ENCODE assay signal across 8 cellular contexts in the genomic region with DNA sequence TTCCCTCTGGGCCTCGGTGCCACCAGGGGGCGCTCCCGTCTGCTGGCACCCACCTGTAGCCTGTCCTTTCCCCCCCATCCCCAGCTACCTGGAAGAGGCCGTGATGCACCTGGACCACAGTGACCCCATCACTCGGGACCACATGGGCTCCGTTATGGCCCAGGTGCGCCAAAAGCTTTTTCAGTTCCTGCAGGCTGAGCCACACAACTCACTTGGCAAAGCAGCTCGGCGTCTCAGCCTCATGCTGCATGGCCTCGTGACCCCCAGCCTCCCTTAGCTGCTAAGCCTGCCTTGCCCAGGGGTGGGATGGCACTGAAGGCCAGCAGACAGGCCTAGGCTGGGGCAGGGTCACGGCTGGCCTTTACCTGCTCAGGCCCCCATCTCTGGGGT. TPM values are rescaled to one million over a fixed set of nuclear protein-coding genes. Genes with fewer than 3 reads are reported as not detected.
DNase-seq lines count a peak whose midpoint lies in the region; ATAC-seq and TF ChIP-seq lines count a peak whose summit lies in the region.

No MANE protein-coding gene starts in this region.

- POLR2A ChIA-PET in OCI-LY7 (lab: Charles Lee), result interaction anchor here (0.6 kb wide), 1 partner anchor 115 kb away, joined by 3 read pairs; no protein-coding TSS in a partner anchor

- CTCF ChIA-PET in OCI-LY7 (lab: Charles Lee; ENCODE audit: unreplicated experiment), result interaction anchor here (0.6 to 1.0 kb wide), 5 partner anchors 41 to 157 kb away, joined by 3 to 8 read pairs (median 3); partner anchors contain the start of gene CTRL

- intact Hi-C loops in OCI-LY7 (cut with micrococcal nuclease; ENCODE audit: unreplicated experiment) (loop anchor here (1.0 to 5.0 kb wide), 2 partner anchors 44 to 178 kb away; no protein-coding TSS in a partner anchor), psoas muscle (cut with DNase I) (loop anchor here (2.0 to 10.0 kb wide), 3 partner anchors 45 to 351 kb away; partner anchors contain the start of gene ESRP2 (in 1 of the 2)), vagina (cut with DNase I) (loop anchor here (5.0 kb wide), 1 partner anchor 43 kb away; no protein-coding TSS in a partner anchor)

- H3K27ac ChIP-seq in OCI-LY7 (ENCODE audit: low read depth, low read length, poor library complexity, severe bottlenecking) (no peak overlapping the region), psoas muscle (peak overlapping the region; percentile 93), vagina (peak overlapping the region; percentile 30)

- no peak overlapping the region for H3K4me3 ChIP-seq in OCI-LY7 (ENCODE audit: low read depth, low read length, poor library complexity, severe bottlenecking)
- no peak overlapping the region for H3K4me3 ChIP-seq in foreskin fibroblast (ENCODE audit: low read depth in 1 of 2, low read length in 2 of 2)
- H3K4me3 ChIP-seq in psoas muscle, result no peak overlapping the region
- H3K4me3 ChIP-seq in vagina, result no peak overlapping the region

- H3K79me2 ChIP-seq in OCI-LY7 (ENCODE audit: insufficient read depth, low read depth, low read length), result no peaks in the 10 kb centered on the region

- no peak overlapping the region for H3K4me2 ChIP-seq in OCI-LY7 (ENCODE audit: low read length)

- H3K27me3 ChIP-seq in psoas muscle (ENCODE audit: insufficient read depth in 3 of 3, low read length in 2 of 3) (no peaks in the 10 kb centered on the region), vagina (no peaks in the 10 kb centered on the region)

- H2AFZ ChIP-seq in OCI-LY7 (ENCODE audit: low read length), result no peak overlapping the region

- WGBS in psoas muscle, 3 donors, result 57 to 79% (median 64%) methylated on average over 8 to 11 of the region's 11 CpGs

- H3K9me3 ChIP-seq in OCI-LY7 (ENCODE audit: low read length) (no peaks in the 10 kb centered on the region), psoas muscle (no peaks in the 10 kb centered on the region), vagina (no peaks in the 10 kb centered on the region)

- no peaks in the 10 kb centered on the region for H3K4me1 ChIP-seq in OCI-LY7 (ENCODE audit: insufficient read depth, low read length, poor library complexity, severe bottlenecking)
- H3K4me1 ChIP-seq in psoas muscle, result peaks cover 61% of the 10 kb centered on the region
- H3K4me1 ChIP-seq in vagina, result peaks cover 12% of the 10 kb centered on the region

- ATAC-seq in psoas muscle (peak in 3 of 4 donors; percentile 21 to 48 (median 25)), HG02884 (IDR thresholded peaks at IDR 0.05; ENCODE audit: unreplicated experiment) (no peak)

- no peaks in the 10 kb centered on the region for H4K20me1 ChIP-seq in OCI-LY7 (ENCODE audit: insufficient read depth, low read length)

- no TSS peak for BruUV-seq in OCI-LY7 (replicated peaks; lab: Mats Ljungman, UMichigan)

- TF ChIP-seq CTCF in OCI-LY7 (conservative IDR thresholded peaks at IDR 0.05; ENCODE audit: low read length) (peak; percentile 92), foreskin fibroblast (IDR thresholded peaks at IDR 0.05; ENCODE audit: low read depth, low read length) (peak; percentile 89), psoas muscle (IDR thresholded peaks at IDR 0.05) (peak; percentile 81), vagina (IDR thresholded peaks at IDR 0.05) (peak; percentile 46 to 84 (median 69))

- peak; percentile 2 to 39 for DNase-seq in SHP77 (lab: John Stamatoyannopoulos, UW)
- DNase-seq in SHP77 treated with DMSO at 0.1 percent for 48 hours (lab: John Stamatoyannopoulos, UW), result no peak
- DNase-seq in OCI-LY7 (ENCODE audit: low spot score), result peak; percentile 62
- DNase-seq in activated T-helper 1 cell treated with anti-CD3 and anti-CD28 coated beads, Interleukin-2, amount 50 U/mL, for 16 hours (ENCODE audit: low read depth in 1 of 2, low spot score in 1 of 2), result peak; percentile 55 to 59
- DNase-seq in foreskin fibroblast, result peak in 1 of 2 donors; percentile 77
- peak; percentile 64 to 80 for DNase-seq in psoas muscle
- peak in 1 of 2 donors; percentile 77 for DNase-seq in vagina (ENCODE audit: extremely low spot score in 2 of 2)

- TF ChIP-seq POLR2A in vagina (IDR thresholded peaks at IDR 0.05), result no peak

- H3K36me3 ChIP-seq in OCI-LY7 (ENCODE audit: insufficient read depth, low read length) (peaks cover 69% of the 10 kb centered on the region), psoas muscle (ENCODE audit: insufficient read depth in 1 of 2, low read depth in 1 of 2) (peaks cover 4 to 70% of the 10 kb centered on the region in 2 donors), vagina (peaks cover 2 to 50% of the 10 kb centered on the region in 2 donors)

- H3K9me2 ChIP-seq in OCI-LY7 (ENCODE audit: insufficient read depth, low read length), result no peaks in the 10 kb centered on the region

RNA-seq across cellular contexts. Expression of gene NRN1L, which starts 0.8 kb away (rescaled TPM):
- 0.66 and 1.7 TPM in 2 replicates for total RNA-seq in OCI-LY7 (2014; rRNA removed; shearing (Covaris generic))
- total RNA-seq in OCI-LY7 (2022), result 0.80 and 1.2 TPM in 2 replicates
- total RNA-seq in psoas muscle, result 1 to 10 TPM in 1 of 4 donors, under 1 TPM in 1, not detected in 2; 0.77 to 1.1 TPM
- under 1 TPM; 0.23 to 0.38 (median 0.37) TPM for polyA plus RNA-seq in psoas muscle
- total RNA-seq in vagina, result not detected

RNA-seq across cellular contexts. Expression of gene PSKH1, which starts 9.2 kb away (rescaled TPM):
- total RNA-seq in OCI-LY7 (2014; rRNA removed; shearing (Covaris generic)), result 9.7 and 10.4 TPM in 2 replicates
- total RNA-seq in OCI-LY7 (2022) (23.8 and 27.1 TPM in 2 replicates), psoas muscle (10 to 100 TPM; 11.3 to 18.8 (median 16.4) TPM), vagina (17.4 TPM)
- 10 to 100 TPM in 2 of 3 donors, 1 to 10 TPM in 1; 9.6 to 16.9 (median 11.0) TPM for polyA plus RNA-seq in psoas muscle

RNA-seq across cellular contexts. Expression of gene EDC4, which starts 11.0 kb away (rescaled TPM):
- total RNA-seq in OCI-LY7 (2014; rRNA removed; shearing (Covaris generic)), result 58.4 and 89.6 TPM in 2 replicates
- total RNA-seq in OCI-LY7 (2022), result 86.6 and 100 TPM in 2 replicates
- 10 to 100 TPM; 33.8 to 52.1 (median 42.1) TPM for total RNA-seq in psoas muscle
- polyA plus RNA-seq in psoas muscle, result 10 to 100 TPM; 21.1 to 32.2 (median 23.8) TPM
- 71.9 TPM for total RNA-seq in vagina

RNA-seq across cellular contexts. Expression of gene CENPT, which starts 36.4 kb away (rescaled TPM):
- 74.7 and 85.3 TPM in 2 replicates for total RNA-seq in OCI-LY7 (2014; rRNA removed; shearing (Covaris generic))
- total RNA-seq in OCI-LY7 (2022), result 48.9 and 55.4 TPM in 2 replicates
- total RNA-seq in psoas muscle, result 10 to 100 TPM; 17.2 to 26.4 (median 19.2) TPM
- 10 to 100 TPM; 13.8 to 19.9 (median 19.9) TPM for polyA plus RNA-seq in psoas muscle
- 57.7 TPM for total RNA-seq in vagina

RNA-seq across cellular contexts. Expression of gene NUTF2, which starts 37.1 kb away (rescaled TPM):
- 168 and 187 TPM in 2 replicates for total RNA-seq in OCI-LY7 (2014; rRNA removed; shearing (Covaris generic))
- 143 and 144 TPM in 2 replicates for total RNA-seq in OCI-LY7 (2022)
- total RNA-seq in psoas muscle, result 100 to 1,000 TPM in 2 of 4 donors, 10 to 100 TPM in 2; 77.4 to 104 (median 96.8) TPM
- 100 to 1,000 TPM; 129 to 170 (median 134) TPM for polyA plus RNA-seq in psoas muscle
- total RNA-seq in vagina, result 131 TPM
